Comparison of ENCODE assay signal across 8 cellular contexts in the genomic region with DNA sequence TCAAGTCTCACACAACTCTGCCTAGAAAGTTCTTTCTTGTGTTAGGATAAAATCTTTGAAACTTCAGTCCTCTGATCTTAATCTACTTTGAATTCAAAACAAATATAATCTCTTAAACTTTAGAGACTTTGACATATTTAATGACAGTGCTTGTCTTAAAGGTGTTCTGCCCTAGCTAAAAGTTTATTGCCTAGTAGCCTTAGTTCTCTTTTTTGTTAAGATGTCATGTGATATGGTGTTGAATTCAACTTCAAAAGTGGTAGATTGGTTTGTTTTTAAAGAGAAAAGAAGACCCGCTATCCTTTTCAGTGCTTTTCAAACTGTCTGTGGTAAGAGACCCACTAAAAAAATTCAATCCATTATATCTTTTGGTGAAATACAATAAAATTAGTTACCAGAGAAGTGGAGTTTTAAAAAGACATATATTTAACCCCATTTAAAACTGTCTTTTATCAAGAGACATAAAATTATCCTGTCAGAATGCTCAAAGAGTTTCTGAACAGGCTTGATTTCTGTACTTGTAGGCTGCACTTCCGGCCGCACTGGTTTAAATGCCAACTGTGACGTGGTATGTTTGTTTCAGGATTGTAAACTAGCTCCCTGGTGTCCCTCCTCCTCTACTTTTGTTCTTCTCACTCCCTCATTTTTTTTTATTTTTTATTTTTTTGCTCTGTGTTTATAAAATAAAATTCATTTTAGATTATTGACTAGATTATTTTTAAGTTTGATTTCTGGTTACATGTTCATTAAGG.
DNase-seq lines count a peak whose midpoint lies in the region; ATAC-seq and TF ChIP-seq lines count a peak whose summit lies in the region.

No MANE protein-coding gene starts in this region.

- H3K27ac Mint-ChIP-seq in activated CD8-positive, alpha-beta T cell treated with anti-CD3 and anti-CD28 coated beads for 36 hours: peak overlapping the region; percentile 79
- peak overlapping the region in 1 of 3 experiments; percentile 31; a peak in 2 of 7 replicates for H3K27ac Mint-ChIP-seq in H9

- no peak overlapping the region for H3K23ac ChIP-seq in H9 (ENCODE audit: insufficient read length, low read depth, low read length)

- TF ChIP-seq CTCF in activated CD8-positive, alpha-beta T cell treated with anti-CD3 and anti-CD28 coated beads for 36 hours (IDR thresholded peaks at IDR 0.05): no peak
- no peak for TF ChIP-seq CTCF in H9 (conservative IDR thresholded peaks at IDR 0.05)

- DNase-seq in GM04503 (ENCODE audit: low read depth) (peak; percentile 9), Right ventricle myocardium superior (peak; percentile 78), putamen (ENCODE audit: low spot score) (peak; percentile 58), NCI-H526 treated with DMSO at 0.1 percent for 48 hours (lab: John Stamatoyannopoulos, UW) (no peak), Karpas-422 (no peak), H9 (no peak), GM19238 (ENCODE audit: insufficient read length, low spot score) (no peak)
- DNase-seq in activated CD8-positive, alpha-beta T cell treated with anti-CD3 and anti-CD28 coated beads for 36 hours: peak; percentile 41

- peaks cover 42% of the 10 kb centered on the region for H3K4me1 Mint-ChIP-seq in activated CD8-positive, alpha-beta T cell treated with anti-CD3 and anti-CD28 coated beads for 36 hours (ENCODE audit: low read depth)
- peaks cover 35 to 52% of the 10 kb centered on the region in 2 experiments for H3K4me1 Mint-ChIP-seq in H9

- H3K27me3 Mint-ChIP-seq in activated CD8-positive, alpha-beta T cell treated with anti-CD3 and anti-CD28 coated beads for 36 hours: no peaks in the 10 kb centered on the region
- no peaks in the 10 kb centered on the region for H3K27me3 Mint-ChIP-seq in H9 (ENCODE audit: low read depth)

- no peaks in the 10 kb centered on the region for H3K23me2 ChIP-seq in H9 (ENCODE audit: insufficient read length, low read depth, low read length, poor library complexity, severe bottlenecking)

- H3K27ac ChIP-seq in Karpas-422 (ENCODE audit: low read length) (no peak overlapping the region), H9 (ENCODE audit: insufficient read length, low read depth, low read length) (no peak overlapping the region)

- H2AFZ ChIP-seq in Karpas-422 (ENCODE audit: low read length) (no peak overlapping the region), H9 (ENCODE audit: low read length) (no peak overlapping the region)

- no peak overlapping the region for H2BK5ac ChIP-seq in H9 (ENCODE audit: insufficient read length, low read length)

- H4K5ac ChIP-seq in H9 (ENCODE audit: insufficient read length, low read depth, low read length): no peak overlapping the region

- peaks cover 16% of the 10 kb centered on the region for H3K9me3 ChIP-seq in Karpas-422 (ENCODE audit: low read length)
- H3K9me3 ChIP-seq in H9 (ENCODE audit: control insufficient read depth, low read depth, low read length): no peaks in the 10 kb centered on the region

- H3K4me2 ChIP-seq in Karpas-422 (ENCODE audit: low read depth, low read length, poor library complexity, severe bottlenecking) (no peak overlapping the region), H9 (ENCODE audit: insufficient read depth, insufficient read length, low read length) (no peak overlapping the region)

- H3K14ac ChIP-seq in H9 (ENCODE audit: insufficient read depth, low read length): no peak overlapping the region

- no peaks in the 10 kb centered on the region for H4K20me1 ChIP-seq in Karpas-422 (ENCODE audit: insufficient read depth, low read depth, low read length)
- H4K20me1 ChIP-seq in H9 (ENCODE audit: control insufficient read depth, insufficient read depth, insufficient read length): no peaks in the 10 kb centered on the region

- H3K79me2 ChIP-seq in Karpas-422 (ENCODE audit: low read length): no peaks in the 10 kb centered on the region
- peaks cover 16% of the 10 kb centered on the region; the same call in 1 of the 2 replicates for H3K79me2 ChIP-seq in H9 (ENCODE audit: insufficient read depth, low read length)

- no peaks in the 10 kb centered on the region for H3K36me3 ChIP-seq in Karpas-422 (ENCODE audit: insufficient read depth, low read length)

- peaks cover 4% of the 10 kb centered on the region for H3K36me3 Mint-ChIP-seq in activated CD8-positive, alpha-beta T cell treated with anti-CD3 and anti-CD28 coated beads for 36 hours (ENCODE audit: low read depth)
- no peaks in the 10 kb centered on the region for H3K36me3 Mint-ChIP-seq in H9 (ENCODE audit: insufficient read depth in 1 of 3, low read depth in 3 of 3)

- H2BK15ac ChIP-seq in H9 (ENCODE audit: low read depth, low read length): no peak overlapping the region

- no CpG with 5 or more reads among the region's 4 CpGs for WGBS in H9 (ENCODE audit: extremely low coverage, insufficient read length, low lambda C conversion rate)

- POLR2A ChIA-PET in activated CD8-positive, alpha-beta T cell treated with anti-CD3 and anti-CD28 coated beads for 36 hours (lab: Charles Lee): no interaction called here

- H4K91ac ChIP-seq in H9 (ENCODE audit: insufficient read length, low read depth, low read length): no peak overlapping the region

- H2BK12ac ChIP-seq in H9 (ENCODE audit: insufficient read length, low read depth, low read length): no peak overlapping the region

- peak; percentile 45 for ATAC-seq in activated CD8-positive, alpha-beta T cell treated with anti-CD3 and anti-CD28 coated beads for 36 hours
- peak; percentile 73 for ATAC-seq in Right ventricle myocardium superior (ENCODE audit: poor library complexity)

- H3K4me1 ChIP-seq in Karpas-422 (ENCODE audit: low read length) (no peaks in the 10 kb centered on the region), H9 (ENCODE audit: insufficient read depth, low read length) (peaks cover 2% of the 10 kb centered on the region; the same call in 1 of the 2 replicates)

- no peaks in the 10 kb centered on the region for H3K9me2 ChIP-seq in Karpas-422 (replicated peaks; ENCODE audit: insufficient read depth, low read length)

- CTCF ChIA-PET in activated CD8-positive, alpha-beta T cell treated with anti-CD3 and anti-CD28 coated beads for 36 hours (lab: Charles Lee): no interaction called here

- no peak overlapping the region for H3K4me3 ChIP-seq in Karpas-422 (ENCODE audit: low read length)

- intact Hi-C loops in activated CD8-positive, alpha-beta T cell treated with anti-CD3 and anti-CD28 coated beads for 36 hours (cut with micrococcal nuclease): no loop called here
- intact Hi-C loops in Right ventricle myocardium superior (cut with DNase I): no loop called here

- no peak overlapping the region for H3K9ac ChIP-seq in Karpas-422 (ENCODE audit: low read length)
- H3K9ac ChIP-seq in H9 (ENCODE audit: extremely low read depth, insufficient read length, low read length): no peak overlapping the region

- no peak overlapping the region for H3K56ac ChIP-seq in H9 (ENCODE audit: insufficient read length, low read depth, low read length)

- no peak overlapping the region for H2BK120ac ChIP-seq in H9 (ENCODE audit: low read depth, low read length, poor library complexity, severe bottlenecking)

- no peaks in the 10 kb centered on the region for H3K9me3 Mint-ChIP-seq in activated CD8-positive, alpha-beta T cell treated with anti-CD3 and anti-CD28 coated beads for 36 hours
- no peaks in the 10 kb centered on the region for H3K9me3 Mint-ChIP-seq in H9

- H3T11ph ChIP-seq in H9 (ENCODE audit: low read length): no peak overlapping the region

- no peak overlapping the region for H2BK20ac ChIP-seq in H9 (ENCODE audit: low read depth, low read length, poor library complexity, severe bottlenecking)

- no peak overlapping the region for H2AK5ac ChIP-seq in H9 (ENCODE audit: insufficient read length, low read length)

- H4K8ac ChIP-seq in H9 (replicated peaks; ENCODE audit: insufficient read length, low read depth, low read length): no peak overlapping the region

- no peak overlapping the region for H3K18ac ChIP-seq in H9 (ENCODE audit: insufficient read length, low read depth, low read length)

- H3K27me3 ChIP-seq in Karpas-422 (ENCODE audit: low read length): no peaks in the 10 kb centered on the region
- no peaks in the 10 kb centered on the region for H3K27me3 ChIP-seq in H9 (ENCODE audit: insufficient read depth, low read length)

- H3K4ac ChIP-seq in H9 (ENCODE audit: low read depth, low read length): no peak overlapping the region

- H3K4me3 Mint-ChIP-seq in activated CD8-positive, alpha-beta T cell treated with anti-CD3 and anti-CD28 coated beads for 36 hours: peak overlapping the region; percentile 19
- H3K4me3 Mint-ChIP-seq in H9: no peak overlapping the region

- peaks cover 3% of the 10 kb centered on the region for H3K79me1 ChIP-seq in H9 (ENCODE audit: insufficient read depth, low read depth, low read length, poor library complexity, severe bottlenecking)

Comparison
In these comparisons a context has a peak if more than half of its experiments do, and no peak if none do; other contexts are left out.
1. DNase-seq: peak in GM04503 (single experiment), activated CD8-positive, alpha-beta T cell treated with anti-CD3 and anti-CD28 coated beads for 36 hours (single experiment), Right ventricle myocardium superior (single experiment) and putamen (single experiment); none in NCI-H526 treated with DMSO at 0.1 percent for 48 hours (single experiment), Karpas-422 (single experiment), H9 (single experiment) and GM19238 (single experiment).